16 cellular contexts compared by ENCODE assay signal in genomic region chr7:77979219-77979618, GRCh38.
DNase-seq lines count a peak whose midpoint lies in the region; ATAC-seq and TF ChIP-seq lines count a peak whose summit lies in the region.
"Had no signal": no experiment of that assay in that cellular context is flagged by ENCODE, and none has a peak within 500 bp of the region (broad histone marks: within the 10 kb centered on the region; RNA-seq: fewer than 3 reads in every experiment).

No MANE protein-coding gene starts in this region.

- H3K27me3 ChIP-seq in PC-3 (ENCODE audit: low read length): no peaks in the 10 kb centered on the region
- no peaks in the 10 kb centered on the region for H3K27me3 ChIP-seq in HAP-1 (ENCODE audit: low read depth)
- H3K27me3 ChIP-seq: MG63, Peyer's patch had no signal

- no peak overlapping the region for H3K9ac ChIP-seq in PC-3 (ENCODE audit: low read length)

- H3K36me3 ChIP-seq in PC-3 (ENCODE audit: low read depth, low read length): no peaks in the 10 kb centered on the region
- H3K36me3 ChIP-seq in HAP-1 (replicated peaks): no peaks in the 10 kb centered on the region
- H3K36me3 ChIP-seq: MG63, Peyer's patch had no signal

- in situ Hi-C loops in HAP-1 (cut with MboI; ENCODE audit: low sequenced_read_pairs): no loop called here

- no peaks in the 10 kb centered on the region for H3F3A ChIP-seq in PC-3 (ENCODE audit: low read length, unreplicated experiment)

- CTCF ChIA-PET in PC-3 (lab: Charles Lee) (no interaction called here), RWPE1 (lab: Yijun Ruan, JAX) (interaction anchor here (0.6 kb wide), 1 partner anchor 8 kb away, joined by 3 read pairs; no protein-coding TSS in a partner anchor)

- H4K20me1 ChIP-seq in PC-3 (ENCODE audit: low read length): no peaks in the 10 kb centered on the region

- no peaks in the 10 kb centered on the region for H3K79me2 ChIP-seq in PC-3 (ENCODE audit: low read length)

- DNase-seq in HCEC 1CT: peak; percentile 12
- DNase-seq in PC-3: peak; percentile 22
- DNase-seq in fibroblast of mammary gland (ENCODE audit: low read depth): peak; percentile 13
- no peak for DNase-seq in RWPE1 (ENCODE audit: low spot score)
- no peak for DNase-seq in HAP-1 (ENCODE audit: low spot score in 2 of 2)
- DNase-seq in posterior vena cava (ENCODE audit: low spot score): no peak
- DNase-seq: Caco-2; CD4-positive, CD25-positive, alpha-beta regulatory T cell; DMS153; KG1; MG63; NCI-H1092; NCI-H524 treated with DMSO at 0.1 percent for 48 hours; Peyer's patch; SHP77 treated with DMSO at 0.1 percent for 48 hours had no signal

- H3K4me3 ChIP-seq in PC-3 (ENCODE audit: low read length): no peak overlapping the region
- H3K4me3 ChIP-seq in fibroblast of mammary gland (ENCODE audit: control insufficient read depth, low read depth, low read length): no peak overlapping the region
- H3K4me3 ChIP-seq in HAP-1: no peak overlapping the region
- H3K4me3 ChIP-seq: MG63, Peyer's patch had no signal

- TF ChIP-seq CTCF in PC-3 (conservative IDR thresholded peaks at IDR 0.05; ENCODE audit: low read depth, low read length): no peak
- no peak for TF ChIP-seq CTCF in fibroblast of mammary gland (conservative IDR thresholded peaks at IDR 0.05; ENCODE audit: control insufficient read depth, insufficient read depth, low read depth, low read length)
- no peak for TF ChIP-seq CTCF in RWPE1 (conservative IDR thresholded peaks at IDR 0.05; ENCODE audit: low read depth)

- peak; percentile 57; the same call in 1 of the 2 replicates for ATAC-seq in PC-3
- no peak for ATAC-seq in HG02571 (IDR thresholded peaks at IDR 0.05; ENCODE audit: unreplicated experiment)

- no peaks in the 10 kb centered on the region for H3K9me2 ChIP-seq in PC-3 (replicated peaks; ENCODE audit: low read length)

- intact Hi-C loops in PC-3 (cut with micrococcal nuclease) (no loop called here), posterior vena cava (cut with DNase I) (no loop called here)

- no peak overlapping the region for H2AFZ ChIP-seq in PC-3 (ENCODE audit: low read length)

- H3K4me1 ChIP-seq in PC-3 (ENCODE audit: insufficient read depth, low read length): peaks cover 8% of the 10 kb centered on the region; the same call in 1 of the 2 replicates
- H3K4me1 ChIP-seq in HAP-1: no peaks in the 10 kb centered on the region
- H3K4me1 ChIP-seq: Caco-2, Peyer's patch had no signal

- no TSS peak for BruUV-seq in PC-3 (replicated peaks; lab: Mats Ljungman, UMichigan)

- H3K27ac ChIP-seq in PC-3 (ENCODE audit: low read length) (no peak overlapping the region), RWPE1 (no peak overlapping the region)
- H3K27ac ChIP-seq: Peyer's patch had no signal

- no peak overlapping the region for H3K4me2 ChIP-seq in PC-3 (ENCODE audit: low read length)

- H3K9me3 ChIP-seq in PC-3 (ENCODE audit: low read length): no peaks in the 10 kb centered on the region
- H3K9me3 ChIP-seq in HAP-1: no peaks in the 10 kb centered on the region
- H3K9me3 ChIP-seq: Caco-2, MG63, Peyer's patch had no signal

- POLR2A ChIA-PET in PC-3 (lab: Charles Lee; ENCODE audit: unreplicated experiment): no interaction called here
- POLR2A ChIA-PET in RWPE1 (lab: Yijun Ruan, JAX; ENCODE audit: low non-redundant PET): no interaction called here

Comparison
In these comparisons a context has a peak if more than half of its experiments do, and no peak if none do; other contexts are left out.
1. DNase-seq: peak in HCEC 1CT (single experiment), PC-3 (single experiment) and fibroblast of mammary gland (single experiment); none in RWPE1 (single experiment), HAP-1 (0 of 2) and posterior vena cava (single experiment).